ENCODE assay signal across 24 cellular contexts in the genomic region with DNA sequence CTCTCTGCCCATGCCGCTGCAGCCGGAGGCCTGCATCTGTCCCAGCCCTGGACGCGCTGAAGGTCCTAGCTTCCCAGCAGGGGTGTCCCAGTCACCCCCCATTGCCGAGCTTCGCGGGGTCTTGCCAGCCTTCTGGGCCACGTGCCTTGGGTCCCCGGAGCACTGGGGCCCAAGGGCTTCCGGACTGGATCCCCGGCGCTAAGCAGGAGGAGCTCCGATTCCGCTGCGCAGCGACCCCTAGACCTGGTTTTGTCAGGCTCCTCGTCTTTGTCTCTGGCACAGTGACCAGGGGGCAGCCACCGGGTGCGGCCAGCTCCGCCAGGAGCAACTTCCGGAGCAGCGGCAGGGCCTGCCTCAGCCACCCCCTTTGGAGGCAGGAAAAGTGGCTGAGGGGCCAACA. TPM values are rescaled to one million over a fixed set of nuclear protein-coding genes. Genes with fewer than 3 reads are reported as not detected.
"Had no signal": no experiment of that assay in that cellular context is flagged by ENCODE, and none has a peak within 500 bp of the region (broad histone marks: within the 10 kb centered on the region; RNA-seq: fewer than 3 reads in every experiment).

No MANE protein-coding gene starts in this region.

- H3K9me3 ChIP-seq: left ventricle myocardium inferior, mucosa of descending colon, neutrophil, pancreas, transverse colon, uterus had no signal

- H3K9me3 Mint-ChIP-seq: activated CD8-positive, alpha-beta T cell treated with anti-CD3 and anti-CD28 coated beads for 36 hours; activated naive CD8-positive, alpha-beta T cell treated with anti-CD3 and anti-CD28 coated beads, Interleukin-2, amount 10 ng/mL, durations not matched to agents 7 days and 5 days; activated T-helper 2 cell treated with anti-CD3 and anti-CD28 coated beads, Interferon-gamma antibody, Interleukin-2, Interleukin-4, amounts not matched to agents 10 μg/mL and 5 μg/mL and 100 μg/mL, durations not matched to agents 14 hours and 24 hours and 36 hours; T-cell had no signal

- H3K4me3 ChIP-seq: mucosa of descending colon, pancreas, transverse colon, uterus had no signal

- DNase-seq: activated CD4-positive, alpha-beta T cell treated with anti-CD3 and anti-CD28 coated beads, Interleukin-2, amount 10 ng/mL, durations not matched to agents 24 days and 14 days; activated CD8-positive, alpha-beta T cell treated with anti-CD3 and anti-CD28 coated beads for 36 hours; activated naive CD4-positive, alpha-beta T cell treated with Interleukin-2 at 50 U/mL for 16 hours; activated naive CD8-positive, alpha-beta T cell treated with anti-CD3 and anti-CD28 coated beads, Interleukin-2, amount 10 ng/mL, durations not matched to agents 7 days and 5 days; activated T-cell treated with anti-CD3 and anti-CD28 coated beads, Interleukin-2, amount 50 U/mL, for 1 hour; amygdala; foreskin fibroblast; hippocampal formation; left ventricle myocardium inferior; mammary epithelial cell; mucosa of descending colon; naive B cell; stimulated activated CD4-positive, alpha-beta T cell treated with anti-CD3 and anti-CD28 coated beads, Interleukin-2, amount 100 ng/mL, for 24 hours; stimulated activated naive CD4-positive, alpha-beta T cell treated with Interleukin-2 at 50 U/mL for 16 hours; T-cell; T1000; transverse colon; uterus had no signal

- H3K27ac ChIP-seq: epithelial cell of prostate, left ventricle myocardium inferior, neutrophil, pancreas, transverse colon, uterus had no signal

- H3K36me3 ChIP-seq: left ventricle myocardium inferior, neutrophil, pancreas, transverse colon, uterus had no signal

- FAIRE-seq: pancreas had no signal

- ATAC-seq: activated CD8-positive, alpha-beta T cell treated with anti-CD3 and anti-CD28 coated beads for 36 hours; mucosa of descending colon; pancreas; T-cell had no signal

- H3K4me3 Mint-ChIP-seq: activated CD4-positive, alpha-beta T cell treated with anti-CD3 and anti-CD28 coated beads, Interleukin-2, amount 10 ng/mL, durations not matched to agents 24 days and 14 days; activated CD8-positive, alpha-beta T cell treated with anti-CD3 and anti-CD28 coated beads for 36 hours; activated naive CD8-positive, alpha-beta T cell treated with anti-CD3 and anti-CD28 coated beads, Interleukin-2, amount 10 ng/mL, durations not matched to agents 7 days and 5 days; naive B cell; T-cell had no signal

- H3K4me1 ChIP-seq: pancreas had no signal

- H3K36me3 Mint-ChIP-seq: activated naive CD8-positive, alpha-beta T cell treated with anti-CD3 and anti-CD28 coated beads, Interleukin-2, amount 10 ng/mL, durations not matched to agents 7 days and 5 days; T-cell had no signal

- H3K27ac Mint-ChIP-seq: activated CD4-positive, alpha-beta T cell treated with anti-CD3 and anti-CD28 coated beads, Interleukin-2, amount 10 ng/mL, durations not matched to agents 24 days and 14 days; activated CD8-positive, alpha-beta T cell treated with anti-CD3 and anti-CD28 coated beads for 36 hours; activated naive CD8-positive, alpha-beta T cell treated with anti-CD3 and anti-CD28 coated beads, Interleukin-2, amount 10 ng/mL, durations not matched to agents 7 days and 5 days; T-cell had no signal

RNA-seq across cellular contexts. Expression of gene IRX1, which starts 3.3 kb away (rescaled TPM):
- total RNA-seq: activated CD4-positive, alpha-beta T cell treated with anti-CD3 and anti-CD28 coated beads, Interleukin-2, amount 10 ng/mL, durations not matched to agents 24 days and 14 days; activated CD8-positive, alpha-beta T cell treated with anti-CD3 and anti-CD28 coated beads for 36 hours; activated naive CD8-positive, alpha-beta T cell treated with anti-CD3 and anti-CD28 coated beads, Interleukin-2, amount 10 ng/mL, durations not matched to agents 7 days and 5 days; activated T-helper 2 cell treated with anti-CD3 and anti-CD28 coated beads, Interferon-gamma antibody, Interleukin-2, Interleukin-4, amounts not matched to agents 10 μg/mL and 5 μg/mL and 100 μg/mL, durations not matched to agents 14 hours and 24 hours and 36 hours; dermis microvascular lymphatic vessel endothelial cell; mucosa of descending colon; pulmonary artery endothelial cell; T-cell; transverse colon; uterus had no signal
